In genomic region chr4:159209249-159209648, GRCh38 we compare ENCODE assay signal across 19 cellular contexts.
"Had no signal": no experiment of that assay in that cellular context is flagged by ENCODE, and none has a peak within 500 bp of the region (broad histone marks: within the 10 kb centered on the region; RNA-seq: fewer than 3 reads in every experiment).

No MANE protein-coding gene starts in this region.

- H3K27me3 ChIP-seq: colonic mucosa, hepatocyte, left lung, neutrophil, suprapubic skin, thyroid gland, uterus had no signal

- H3K4me3 ChIP-seq: colonic mucosa, hepatocyte, left lung, lower lobe of right lung, smooth muscle cell, suprapubic skin, thyroid gland, uterus had no signal

- H3K27ac Mint-ChIP-seq: memory B cell, type B pancreatic cell had no signal

- H3K27ac ChIP-seq: colonic mucosa, hepatocyte, left lung, lower lobe of right lung, neutrophil, suprapubic skin, thyroid gland, uterus had no signal

- H3K9me3 ChIP-seq: colonic mucosa, left lung, lower lobe of right lung, neutrophil, suprapubic skin, thyroid gland, uterus had no signal

- H3K4me1 ChIP-seq: colonic mucosa, thyroid gland, uterus had no signal

- DNase-seq: colonic mucosa; dermis blood vessel endothelial cell; foreskin melanocyte; head of caudate nucleus; kidney glomerular epithelial cell; left lung; lower lobe of right lung; midbrain; posterior cingulate gyrus; stimulated activated CD4-positive, alpha-beta T cell treated with anti-CD3 and anti-CD28 coated beads, Interleukin-2, amount 100 ng/mL, for 48 hours; stimulated activated naive CD8-positive, alpha-beta T cell treated with anti-CD3 and anti-CD28 coated beads, Interleukin-15, Interleukin-2, amounts not matched to agents 100 U/mL and 50 U/mL, for 24 hours; thyroid gland; uterus had no signal

- H3K4me3 Mint-ChIP-seq: memory B cell, type B pancreatic cell had no signal

- H3K4me2 ChIP-seq: hepatocyte, smooth muscle cell had no signal

- H3K36me3 ChIP-seq: colonic mucosa, left lung, suprapubic skin, thyroid gland, uterus had no signal

- H3K9me3 Mint-ChIP-seq: memory B cell, type B pancreatic cell had no signal

- ATAC-seq: left lung; lower lobe of right lung; stimulated activated naive CD8-positive, alpha-beta T cell treated with anti-CD3 and anti-CD28 coated beads, Interleukin-15, Interleukin-2, amounts not matched to agents 100 U/mL and 50 U/mL, for 24 hours had no signal

- H2AFZ ChIP-seq: hepatocyte had no signal

- H3K27me3 Mint-ChIP-seq: memory B cell, type B pancreatic cell had no signal
